Comparison of ENCODE assay signal across 9 cellular contexts in genomic region chr5:97044057-97044456, GRCh38.
DNase-seq lines count a peak whose midpoint lies in the region; ATAC-seq and TF ChIP-seq lines count a peak whose summit lies in the region.
"Had no signal": no experiment of that assay in that cellular context is flagged by ENCODE, and none has a peak within 500 bp of the region (broad histone marks: within the 10 kb centered on the region; RNA-seq: fewer than 3 reads in every experiment).

No MANE protein-coding gene starts in this region.

- H3K4me3 Mint-ChIP-seq in neural crest cell, result no peak overlapping the region
- H3K4me3 Mint-ChIP-seq: T-helper 1 cell treated with Interleukin-12 subunit alpha and Interleukin-12 subunit beta and Interleukin-4 antibody, amounts not matched to agents 30 μg/mL and 1 μg/mL, for 36 hours had no signal

- H3K4me1 Mint-ChIP-seq in neural crest cell, result peaks cover 18% of the 10 kb centered on the region

- H3K9me3 Mint-ChIP-seq in neural crest cell, result no peaks in the 10 kb centered on the region
- H3K9me3 Mint-ChIP-seq: T-helper 1 cell treated with Interleukin-12 subunit alpha and Interleukin-12 subunit beta and Interleukin-4 antibody, amounts not matched to agents 30 μg/mL and 1 μg/mL, for 36 hours had no signal

- no peaks in the 10 kb centered on the region for H3K27me3 Mint-ChIP-seq in neural crest cell (ENCODE audit: low read depth)

- H3K36me3 Mint-ChIP-seq in neural crest cell (ENCODE audit: low read depth), result no peaks in the 10 kb centered on the region

- no peak overlapping the region for H3K27ac Mint-ChIP-seq in neural crest cell (ENCODE audit: unreplicated experiment)
- H3K27ac Mint-ChIP-seq: T-helper 1 cell treated with Interleukin-12 subunit alpha and Interleukin-12 subunit beta and Interleukin-4 antibody, amounts not matched to agents 30 μg/mL and 1 μg/mL, for 36 hours had no signal

- ATAC-seq in esophagus mucosa (peak; percentile 60), HG03045 (IDR thresholded peaks at IDR 0.05; ENCODE audit: unreplicated experiment) (no peak)

- DNase-seq in COLO668 (lab: John Stamatoyannopoulos, UW; ENCODE audit: unreplicated experiment) (peak; percentile 3), M059J (ENCODE audit: low read depth) (peak; percentile 19), neural crest cell (ENCODE audit: low read depth, low spot score) (no peak), NOMO-1 treated with dmso at 0.1 percent for 144 hours (lab: John Stamatoyannopoulos, UW; ENCODE audit: unreplicated experiment) (no peak), cerebellar nuclear complex (lab: John Stamatoyannopoulos, UW) (no peak)
- DNase-seq in effector CD8-positive, alpha-beta T cell (lab: John Stamatoyannopoulos, UW), result no peak

- peak; percentile 34 for TF ChIP-seq CTCF in neural crest cell (conservative IDR thresholded peaks at IDR 0.05)

Comparison
In these comparisons a context has a peak if more than half of its experiments do, and no peak if none do; other contexts are left out.
1. DNase-seq: peak in COLO668 (single experiment) and M059J (single experiment); none in neural crest cell (single experiment), NOMO-1 treated with dmso at 0.1 percent for 144 hours (single experiment), effector CD8-positive, alpha-beta T cell (single experiment) and cerebellar nuclear complex (0 of 2).